In genomic region chr10:37865957-37866671, GRCh38 we compare ENCODE assay signal across 16 cellular contexts. TPM values are rescaled to one million over a fixed set of nuclear protein-coding genes. Genes with fewer than 3 reads are reported as not detected.
A peak's percentile ranks its signal among the peaks of the same experiment; 100 is the strongest.
DNase-seq lines count a peak whose midpoint lies in the region; ATAC-seq, FAIRE-seq and TF ChIP-seq lines count a peak whose summit lies in the region.
"Had no signal": no experiment of that assay in that cellular context is flagged by ENCODE, and none has a peak within 500 bp of the region (broad histone marks: within the 10 kb centered on the region; RNA-seq: fewer than 3 reads in every experiment).

No MANE protein-coding gene starts in this region.

- no peak for FAIRE-seq in HepG2 (lab: Jason Lieb, UNC)
- FAIRE-seq: A549 had no signal

- peak overlapping the region; percentile 33 to 54 (median 50); a peak in 4 of 6 replicates for H3K4me3 ChIP-seq in HepG2 (replicated peaks in 1 of 3; ENCODE audit: insufficient read depth in 1 of 3, low read depth in 2 of 3, low read length in 3 of 3)
- H3K4me3 ChIP-seq in right lobe of liver = no peak overlapping the region
- H3K4me3 ChIP-seq: A549, esophagus squamous epithelium had no signal

- intact Hi-C loops in HepG2 (cut with micrococcal nuclease; ENCODE audit: unreplicated experiment) (no loop called here), right lobe of liver (cut with DNase I) (no loop called here)

- TF ChIP-seq CTCF in HepG2 (CRISPR knock-in tag; IDR thresholded peaks at IDR 0.05) (no peak), right lobe of liver (IDR thresholded peaks at IDR 0.05) (no peak)

- H3K79me2 ChIP-seq in HepG2 (ENCODE audit: insufficient read depth, low read length) = no peaks in the 10 kb centered on the region

- WGBS in HepG2 (ENCODE audit: low lambda C conversion rate) = 21% methylated on average over 8 of the region's 8 CpGs
- WGBS in right lobe of liver (ENCODE audit: insufficient coverage, low coverage, low lambda C conversion rate, missing lambda C conversion rate) = 59% methylated on average over 6 of the region's 8 CpGs

- H3K4me1 ChIP-seq in HepG2 (ENCODE audit: insufficient read depth, low read length) = peaks cover 43% of the 10 kb centered on the region
- H3K4me1 ChIP-seq in right lobe of liver = no peaks in the 10 kb centered on the region
- H3K4me1 ChIP-seq: A549 had no signal

- no peaks in the 10 kb centered on the region for H3K36me3 ChIP-seq in HepG2 (replicated peaks in 1 of 2; ENCODE audit: control insufficient read depth in 1 of 2, insufficient read depth in 2 of 2, low read length in 2 of 2)
- no peaks in the 10 kb centered on the region for H3K36me3 ChIP-seq in right lobe of liver
- H3K36me3 ChIP-seq: esophagus squamous epithelium had no signal

- H3K27ac ChIP-seq in HepG2 (ENCODE audit: extremely low read length, insufficient read depth, low read length) = peak overlapping the region; percentile 43
- H3K27ac ChIP-seq in right lobe of liver = no peak overlapping the region
- H3K27ac ChIP-seq: A549, esophagus squamous epithelium had no signal

- H2AFZ ChIP-seq in HepG2 (ENCODE audit: low read length) = peak overlapping the region; percentile 90

- in situ Hi-C loops in HepG2 (cut with HindIII; ENCODE audit: extremely low pct_ligation_motif_present, low pct_unique_long_range_greater_than_20kb) = no loop called here

- TF ChIP-seq RAD21 in HepG2 (CRISPR knock-in tag; IDR thresholded peaks at IDR 0.05) = no peak

- no TSS peak for BruUV-seq in HepG2 (replicated peaks; lab: Mats Ljungman, UMichigan)

- H3K9ac ChIP-seq in HepG2 (ENCODE audit: insufficient read depth, low read depth, low read length) = peak overlapping the region; percentile 44; the same call in 1 of the 2 replicates

- POLR2A ChIA-PET in HepG2 (lab: Yijun Ruan, JAX) = interaction anchor here (1.0 to 1.6 kb wide), 2 partner anchors 8 to 9 kb away, joined by 3 to 6 read pairs; no protein-coding TSS in a partner anchor

- DNase-seq in HepG2 (ENCODE audit: low spot score) (no peak), right lobe of liver (no peak), RPMI8226 (peak; percentile 65), SKM-1 (lab: John Stamatoyannopoulos, UW; ENCODE audit: unreplicated experiment) (no peak), activated gamma-delta T cell (lab: John Stamatoyannopoulos, UW) (no peak), DMS53 (lab: John Stamatoyannopoulos, UW) (no peak)
- no peak for DNase-seq in effector CD4-positive, alpha-beta T cell
- DNase-seq: activated CD4-positive, alpha-beta memory T cell treated with anti-CD3 and anti-CD28 coated beads for 36 hours; DMS153; esophagus squamous epithelium; NCI-H1417; NCI-H82; T-helper 2 cell had no signal

- peak; percentile 73 for ATAC-seq in HepG2
- ATAC-seq in right lobe of liver = no peak
- peak; percentile 49 for ATAC-seq in HG03280 (IDR thresholded peaks at IDR 0.05; ENCODE audit: unreplicated experiment)
- ATAC-seq: A549, HCT116 had no signal

- H3K27me3 ChIP-seq in HepG2 (ENCODE audit: control insufficient read depth in 1 of 2, insufficient read depth in 2 of 2, low read length in 2 of 2) (no peaks in the 10 kb centered on the region), right lobe of liver (no peaks in the 10 kb centered on the region)
- H3K27me3 ChIP-seq: esophagus squamous epithelium had no signal

- no peaks in the 10 kb centered on the region for H4K20me1 ChIP-seq in HepG2 (ENCODE audit: insufficient read depth, low read length)

- H3K9me3 ChIP-seq in HepG2 (ENCODE audit: low read length) (no peaks in the 10 kb centered on the region; the same call in 1 of the 2 replicates), right lobe of liver (no peaks in the 10 kb centered on the region)
- H3K9me3 ChIP-seq: esophagus squamous epithelium had no signal

- CTCF ChIA-PET in HepG2 (lab: Yijun Ruan, JAX; ENCODE audit: low intra/inter-chr PET ratio, low total read pairs) = no interaction called here

- TF ChIP-seq EP300 in HepG2 (IDR thresholded peaks at IDR 0.05; ENCODE audit: low read depth in 2 of 2, low read length in 2 of 2) = no peak
- no peak for TF ChIP-seq EP300 in HepG2 (CRISPR knock-in tag; IDR thresholded peaks at IDR 0.05; ENCODE audit: borderline replicate concordance)

- TF ChIP-seq POLR2A in HepG2 (IDR thresholded peaks at IDR 0.05; ENCODE audit: insufficient read depth in 1 of 2, low read depth in 2 of 2, low read length in 2 of 2) (no peak), right lobe of liver (IDR thresholded peaks at IDR 0.05) (no peak)

- H3K4me2 ChIP-seq in HepG2 (ENCODE audit: low read depth, low read length) = peak overlapping the region; percentile 69
- H3K4me2 ChIP-seq: A549 had no signal

TF ChIP-seq in HepG2, 621 proteins besides CTCF, POLR2A, EP300 and RAD21 (continues in another document):
- no peak for TF ChIP-seq ATRX (CRISPR knock-in tag; IDR thresholded peaks at IDR 0.05; ENCODE audit: borderline replicate concordance)
- TF ChIP-seq DMAP1 (CRISPR knock-in tag; IDR thresholded peaks at IDR 0.05) = 0 out of 2 replicates have a peak, but pooled peaks have one; percentile 40
- peak; percentile 28; the same call in 1 of the 2 replicates for TF ChIP-seq ZNF687 (CRISPR knock-in tag; IDR thresholded peaks at IDR 0.05)
- TF ChIP-seq ZFY (CRISPR knock-in tag; IDR thresholded peaks at IDR 0.05) = peak; percentile 69
- no peak for TF ChIP-seq ZNF572 (CRISPR knock-in tag; IDR thresholded peaks at IDR 0.05)
- peak; percentile 16; the same call in 1 of the 2 replicates for TF ChIP-seq CEBPB (IDR thresholded peaks at IDR 0.05; ENCODE audit: borderline replicate concordance, low read depth, low read length)
- no peak for TF ChIP-seq ATF5 (CRISPR knock-in tag; IDR thresholded peaks at IDR 0.05; ENCODE audit: low read depth)
- 0 out of 2 replicates have a peak, but pooled peaks have one; percentile 15 for TF ChIP-seq SAP130 (CRISPR knock-in tag; IDR thresholded peaks at IDR 0.05; ENCODE audit: low read depth)
- TF ChIP-seq ZFX (CRISPR knock-in tag; IDR thresholded peaks at IDR 0.05; ENCODE audit: low read depth) = peak; percentile 71
- TF ChIP-seq PHF8 (CRISPR knock-in tag; IDR thresholded peaks at IDR 0.05) = peak; percentile 58
- TF ChIP-seq NFE2 (CRISPR knock-in tag; IDR thresholded peaks at IDR 0.05) = 0 out of 2 replicates have a peak, but pooled peaks have one; percentile 4

RNA-seq across cellular contexts. Expression of gene ZNF248, which starts 8.7 kb away (rescaled TPM):
- 12.5 and 12.8 TPM in 2 replicates for total RNA-seq in HepG2 (2016; rRNA removed; fragmentation: Illumina TruSeq; extraction: Trizol)
- total RNA-seq in HepG2 (2016; cell fraction: cytosol; rRNA removed; fragmentation: Illumina TruSeq; extraction: Trizol; ENCODE audit: low read depth) = 17.5 and 18.6 TPM in 2 replicates
- total RNA-seq in HepG2 (2016; cell fraction: insoluble cytoplasmic fraction; rRNA removed; fragmentation: Illumina TruSeq; extraction: Trizol) = 13.4 and 14.1 TPM in 2 replicates
- total RNA-seq in HepG2 (2016; cell fraction: membrane; rRNA removed; fragmentation: Illumina TruSeq; extraction: Trizol) = 11.2 and 11.4 TPM in 2 replicates
- total RNA-seq in HepG2 (2016; cell fraction: nucleus; rRNA removed; fragmentation: Illumina TruSeq; extraction: Trizol) = 31.5 and 33.7 TPM in 2 replicates
- 11.9 and 13.3 TPM in 2 replicates for polyA plus RNA-seq in HepG2 (2011; rRNA removed)
- 4.5 and 5.3 TPM in 2 replicates for polyA plus RNA-seq in HepG2 (2011; cell fraction: cytosol; rRNA removed)
- 36.5 and 39.1 TPM in 2 replicates for polyA plus RNA-seq in HepG2 (2011; cell fraction: nucleus; rRNA removed)
- 9.8 and 11.1 TPM in 2 replicates for polyA plus RNA-seq in HepG2 (2012)
- 1.2 and 2.5 TPM in 2 replicates for polyA plus RNA-seq in HepG2 (2016; cell fraction: cytosol; fragmentation: Illumina TruSeq; extraction: Trizol; ENCODE audit: low read depth)
- polyA plus RNA-seq in HepG2 (2016; cell fraction: insoluble cytoplasmic fraction; fragmentation: Illumina TruSeq; extraction: Trizol; ENCODE audit: low read depth) = 9.6 and 10.4 TPM in 2 replicates
- 4.5 and 5.0 TPM in 2 replicates for polyA plus RNA-seq in HepG2 (2016; cell fraction: membrane; fragmentation: Illumina TruSeq; extraction: Trizol; ENCODE audit: low read depth)
- 26.8 and 29.6 TPM in 2 replicates for polyA plus RNA-seq in HepG2 (2016; cell fraction: nucleus; fragmentation: Illumina TruSeq; extraction: Trizol; ENCODE audit: insufficient read depth, low read depth)
- 3.4 and 15.8 TPM in 2 replicates for polyA minus RNA-seq in HepG2 (2011; rRNA and poly(A)+ RNA removed; ENCODE audit: low replicate concordance)
- polyA minus RNA-seq in HepG2 (2011; cell fraction: cytosol; rRNA and poly(A)+ RNA removed) = 6.0 TPM in 2 replicates
- 77.4 and 79.8 TPM in 2 replicates for polyA minus RNA-seq in HepG2 (2011; cell fraction: nucleus; rRNA and poly(A)+ RNA removed)
- 1 to 10 TPM; 3.3 to 5.5 (median 4.1) TPM for total RNA-seq in right lobe of liver

Comparison
In these comparisons a context has a peak if more than half of its experiments do, and no peak if none do; other contexts are left out.
1. ATAC-seq: peak in HepG2 (single experiment) and HG03280 (single experiment); none in right lobe of liver (0 of 4).
2. H3K4me3 ChIP-seq: peak in HepG2 (3 of 3); none in right lobe of liver (0 of 3).